12 cellular contexts compared by ENCODE assay signal in the genomic region with DNA sequence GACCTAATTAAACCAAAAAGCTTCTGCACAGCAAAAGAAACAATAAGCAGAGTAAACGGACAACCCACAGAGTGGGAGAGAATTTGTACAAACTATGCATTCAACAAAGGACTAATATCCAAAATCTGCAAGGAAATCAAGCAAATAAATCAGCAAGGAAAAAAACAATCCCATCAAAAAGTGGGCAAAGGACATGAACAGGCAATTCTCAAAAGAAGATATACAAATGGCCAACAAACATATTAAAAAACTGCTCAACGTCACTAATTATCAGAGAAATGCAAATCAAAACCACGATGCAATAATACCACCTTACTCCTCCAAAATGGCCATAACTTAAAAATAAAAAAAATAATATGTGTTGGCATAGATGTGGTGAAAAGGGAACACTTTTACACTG. TPM values are rescaled to one million over a fixed set of nuclear protein-coding genes. Genes with fewer than 3 reads are reported as not detected.
"Had no signal": no experiment of that assay in that cellular context is flagged by ENCODE, and none has a peak within 500 bp of the region (broad histone marks: within the 10 kb centered on the region; RNA-seq: fewer than 3 reads in every experiment).

No MANE protein-coding gene starts in this region.

- H3K4me3 ChIP-seq: GM23248, GM23338, HAP-1 had no signal

- H3K27ac Mint-ChIP-seq: GM23338, H9, HFFc6 had no signal

- H3K9ac ChIP-seq: GM23248 had no signal

- DNase-seq: GM23248, GOT3, H7, H9, HCEC 1CT, HFFc6 had no signal

- H3K36me3 ChIP-seq: HAP-1 had no signal

- FAIRE-seq: H1, H54 had no signal

- H3K27ac ChIP-seq: GM23248 had no signal

- H3K4me3 Mint-ChIP-seq: GM23338, H9, HFFc6 had no signal

- ATAC-seq: GM23338, HCT116 had no signal

- H3K4me2 ChIP-seq: GM23338 had no signal

- H2AFZ ChIP-seq: GM23248, GM23338 had no signal

RNA-seq across cellular contexts. Expression of a gene that starts 5.2 kb away (rescaled TPM):
- total RNA-seq: GM23248, H4, HFFc6 had no signal
- polyA plus RNA-seq: GM23248 had no signal

RNA-seq across cellular contexts. Expression of a gene that starts 20.1 kb away (rescaled TPM):
- total RNA-seq: GM23248, HFFc6 had no signal
- polyA plus RNA-seq: GM23248 had no signal
